Comparison of ENCODE assay signal across 10 cellular contexts in the genomic region with DNA sequence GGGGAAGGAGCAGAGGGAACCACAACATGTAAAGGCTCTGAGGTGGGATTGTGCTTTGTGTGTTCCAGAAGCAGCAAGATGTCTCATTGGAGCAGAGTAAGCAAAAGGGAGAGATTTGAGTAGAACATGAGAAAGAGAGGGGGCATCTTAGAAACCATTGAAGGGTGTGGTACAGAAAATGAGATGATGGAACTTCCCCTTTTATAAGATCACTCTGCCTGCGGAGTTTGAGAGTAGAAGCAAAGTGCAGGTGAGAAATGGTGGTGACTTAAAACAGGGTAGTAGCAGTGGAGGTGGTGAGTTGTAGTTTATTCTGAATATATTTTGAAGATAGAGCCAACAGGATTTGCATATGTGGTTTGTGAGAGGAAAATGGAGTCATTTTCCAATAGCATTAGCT. TPM values are rescaled to one million over a fixed set of nuclear protein-coding genes. Genes with fewer than 3 reads are reported as not detected.
DNase-seq lines count a peak whose midpoint lies in the region; ATAC-seq and TF ChIP-seq lines count a peak whose summit lies in the region.
"Had no signal": no experiment of that assay in that cellular context is flagged by ENCODE, and none has a peak within 500 bp of the region (broad histone marks: within the 10 kb centered on the region; RNA-seq: fewer than 3 reads in every experiment).

No MANE protein-coding gene starts in this region.

- H3K9me3 Mint-ChIP-seq in activated B cell treated with CpG ODN at 0.5 μM for 24 hours: peaks cover 2% of the 10 kb centered on the region
- H3K9me3 Mint-ChIP-seq: T-helper 1 cell treated with Interleukin-12 subunit alpha and Interleukin-12 subunit beta and Interleukin-4 antibody, amounts not matched to agents 30 μg/mL and 1 μg/mL, for 36 hours had no signal

- peaks cover 43% of the 10 kb centered on the region for H3K4me1 Mint-ChIP-seq in activated B cell treated with CpG ODN at 0.5 μM for 24 hours

- H3K27me3 Mint-ChIP-seq in activated B cell treated with CpG ODN at 0.5 μM for 24 hours: no peaks in the 10 kb centered on the region

- DNase-seq in GM13976 (ENCODE audit: low spot score) (peak; percentile 54), activated B cell treated with CpG ODN at 0.5 μM for 24 hours (no peak), ureter (ENCODE audit: low spot score) (no peak), NCI-H524 (lab: John Stamatoyannopoulos, UW) (no peak)
- DNase-seq in central memory CD4-positive, alpha-beta T cell: no peak
- DNase-seq: NCI-H2029 had no signal

- no peaks in the 10 kb centered on the region for H3K36me3 Mint-ChIP-seq in activated B cell treated with CpG ODN at 0.5 μM for 24 hours (ENCODE audit: low read depth)

- peak overlapping the region; percentile 8 for H3K4me3 Mint-ChIP-seq in activated B cell treated with CpG ODN at 0.5 μM for 24 hours
- H3K4me3 Mint-ChIP-seq: T-helper 1 cell treated with Interleukin-12 subunit alpha and Interleukin-12 subunit beta and Interleukin-4 antibody, amounts not matched to agents 30 μg/mL and 1 μg/mL, for 36 hours had no signal

- ATAC-seq in GM19455 (IDR thresholded peaks at IDR 0.05; ENCODE audit: unreplicated experiment): peak; percentile 83
- peak; percentile 72 for ATAC-seq in HG03095 (IDR thresholded peaks at IDR 0.05; ENCODE audit: unreplicated experiment)
- peak; percentile 89 for ATAC-seq in activated B cell treated with CpG ODN at 0.5 μM for 24 hours (ENCODE audit: low read depth)
- no peak for ATAC-seq in HG03108 (IDR thresholded peaks at IDR 0.05; ENCODE audit: unreplicated experiment)

- H3K27ac Mint-ChIP-seq in activated B cell treated with CpG ODN at 0.5 μM for 24 hours: peak overlapping the region; percentile 87
- H3K27ac Mint-ChIP-seq: T-helper 1 cell treated with Interleukin-12 subunit alpha and Interleukin-12 subunit beta and Interleukin-4 antibody, amounts not matched to agents 30 μg/mL and 1 μg/mL, for 36 hours had no signal

- intact Hi-C loops in activated B cell treated with CpG ODN at 0.5 μM for 24 hours (cut with micrococcal nuclease): loop anchor here (1.0 to 5.0 kb wide), 2 partner anchors 35 to 56 kb away; a partner anchor contains a TSS

- in situ Hi-C loops in GM13976 (cut with MboI; ENCODE audit: low sequenced_read_pairs, unreplicated experiment): no loop called here

- POLR2A ChIA-PET in activated B cell treated with CpG ODN at 0.5 μM for 24 hours (lab: Charles Lee): no interaction called here

- CTCF ChIA-PET in activated B cell treated with CpG ODN at 0.5 μM for 24 hours (lab: Charles Lee): no interaction called here

- TF ChIP-seq CTCF in GM13976 (IDR thresholded peaks at IDR 0.05; ENCODE audit: borderline replicate concordance, control extremely low read depth, extremely low read depth, insufficient read depth, missing control alignments) (no peak), activated B cell treated with CpG ODN at 0.5 μM for 24 hours (IDR thresholded peaks at IDR 0.05) (no peak)

RNA-seq across cellular contexts. Expression of a gene that starts 56.0 kb away (rescaled TPM):
- total RNA-seq in activated B cell treated with CpG ODN at 0.5 μM for 24 hours (19.7 and 20.4 TPM in 2 replicates), ureter (52.0 TPM)
